8 cellular contexts compared by ENCODE assay signal in the genomic region with DNA sequence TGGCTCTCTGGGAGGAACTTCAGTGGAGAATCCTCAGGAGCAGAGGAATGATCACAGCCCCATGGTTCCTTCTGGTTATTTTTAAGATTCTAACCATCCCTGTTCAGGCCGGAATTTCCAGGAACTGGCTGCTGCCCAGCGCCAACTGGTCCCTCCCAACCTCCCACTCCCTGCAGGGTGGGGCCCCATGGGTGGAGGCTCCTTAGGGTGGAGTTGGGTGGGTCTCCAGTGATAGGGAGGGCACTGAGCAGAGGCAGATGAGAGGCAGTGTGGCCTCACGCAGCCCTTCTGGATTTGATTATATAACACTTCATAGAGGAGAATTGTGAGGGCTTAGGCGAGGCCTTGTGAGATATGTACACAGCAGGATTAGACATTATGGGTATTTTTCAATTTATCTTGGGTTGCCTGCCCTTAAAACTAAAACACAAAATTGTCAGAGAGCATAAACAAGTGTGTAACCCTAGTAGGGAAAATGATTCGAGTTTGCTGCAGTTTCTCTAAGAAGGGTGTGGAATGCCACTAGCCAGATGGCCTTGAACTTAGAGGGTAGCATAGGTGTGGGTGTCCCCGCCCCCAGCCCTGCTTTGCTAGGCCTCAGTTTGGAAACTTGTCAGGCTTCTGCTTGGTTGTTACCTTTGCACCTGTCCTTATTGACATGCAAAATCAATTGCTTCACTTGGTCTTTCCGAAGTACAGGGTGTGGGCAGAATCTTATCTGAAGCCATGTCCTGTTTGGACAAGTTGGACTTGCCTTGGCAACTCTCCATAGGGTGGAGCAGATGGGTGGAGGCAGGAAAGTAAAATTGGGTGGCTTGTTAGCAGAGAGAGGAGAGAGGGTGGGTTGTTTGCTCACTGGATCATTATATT. TPM values are rescaled to one million over a fixed set of nuclear protein-coding genes. Genes with fewer than 3 reads are reported as not detected.
DNase-seq lines count a peak whose midpoint lies in the region; ATAC-seq and TF ChIP-seq lines count a peak whose summit lies in the region.

No MANE protein-coding gene starts in this region.

- H3K4me3 ChIP-seq in H7 (ENCODE audit: insufficient read depth, low read depth, low read length) (no peak overlapping the region), Panc1 (ENCODE audit: low read depth in 2 of 2, low read length in 2 of 2) (no peak overlapping the region), neutrophil (ENCODE audit: low read depth in 1 of 2, low read length in 1 of 2) (no peak overlapping the region)

- H3K9me3 ChIP-seq in Panc1 (ENCODE audit: control insufficient read depth, insufficient read depth, low read depth, low read length) (no peaks in the 10 kb centered on the region), neutrophil (no peaks in the 10 kb centered on the region)

- ATAC-seq in Panc1 (peak; percentile 41), GM19035 (IDR thresholded peaks at IDR 0.05; ENCODE audit: unreplicated experiment) (no peak)

- no peaks in the 10 kb centered on the region for H3K27me3 ChIP-seq in H7 (ENCODE audit: control insufficient read depth, insufficient read depth, low read length)
- H3K27me3 ChIP-seq in Panc1 (ENCODE audit: control insufficient read depth, insufficient read depth, low read length): no peaks in the 10 kb centered on the region
- H3K27me3 ChIP-seq in neutrophil: no peaks in the 10 kb centered on the region

- intact Hi-C loops in Panc1 (cut with micrococcal nuclease; ENCODE audit: unreplicated experiment): loop anchor here (10.0 kb wide), 1 partner anchor 609 kb away; no protein-coding TSS in a partner anchor

- BruUV-seq in Panc1 (replicated peaks; lab: Mats Ljungman, UMichigan): no TSS peak

- no peaks in the 10 kb centered on the region for H3K36me3 ChIP-seq in H7 (replicated peaks; ENCODE audit: control insufficient read depth, insufficient read depth, low read length)
- H3K36me3 ChIP-seq in Panc1 (ENCODE audit: control insufficient read depth, insufficient read depth, low read length): no peaks in the 10 kb centered on the region
- no peaks in the 10 kb centered on the region for H3K36me3 ChIP-seq in neutrophil

- peak; percentile 63 for TF ChIP-seq POLR2A in erythroblast (IDR thresholded peaks at IDR 0.05; ENCODE audit: low read length)

- DNase-seq in H7 (peak; percentile 43), Panc1 (ENCODE audit: low read depth, low spot score) (no peak), erythroblast (lab: John Stamatoyannopoulos, UW) (peak; percentile 89 to 91), NCI-H1436 (lab: John Stamatoyannopoulos, UW) (no peak), NCI-H1694 (lab: John Stamatoyannopoulos, UW) (no peak)
- no peak for DNase-seq in effector CD8-positive, alpha-beta T cell (lab: John Stamatoyannopoulos, UW)

- peak overlapping the region; percentile 51 for H3K27ac ChIP-seq in Panc1 (ENCODE audit: low read length)
- peak overlapping the region; percentile 87 for H3K27ac ChIP-seq in neutrophil

- in situ Hi-C loops in Panc1 (cut with HindIII; ENCODE audit: low pct_unique_long_range_greater_than_20kb, low sequenced_read_pairs): no loop called here

- peaks cover 60% of the 10 kb centered on the region for H3K4me1 ChIP-seq in Panc1 (ENCODE audit: control insufficient read depth, insufficient read depth, low read length)
- peaks cover 71 to 76% of the 10 kb centered on the region in 2 experiments for H3K4me1 ChIP-seq in neutrophil (ENCODE audit: control insufficient read depth in 1 of 2, insufficient read depth in 1 of 2, low read depth in 1 of 2, low read length in 1 of 2)

- no peak for TF ChIP-seq CTCF in Panc1 (IDR thresholded peaks at IDR 0.05)
- no peak for TF ChIP-seq CTCF in neutrophil (IDR thresholded peaks at IDR 0.05)

- CTCF ChIA-PET in Panc1 (lab: Charles Lee): interaction anchor here (0.7 kb wide), 2 partner anchors 10 to 588 kb away, joined by 4 to 5 read pairs; no protein-coding TSS in a partner anchor

- POLR2A ChIA-PET in Panc1 (lab: Charles Lee): no interaction called here

RNA-seq across cellular contexts. Expression of a gene that starts 9.3 kb away (rescaled TPM):
- 8.8 and 13.0 TPM in 2 replicates for total RNA-seq in H7 (2014; rRNA removed; shearing (Covaris generic))
- 14.4 TPM for total RNA-seq in Panc1 (2021; ENCODE audit: unreplicated experiment)
- 5.5 TPM for polyA plus RNA-seq in Panc1 (2012; ENCODE audit: insufficient read length)

Comparison
In these comparisons a context has a peak if more than half of its experiments do, and no peak if none do; other contexts are left out.
1. DNase-seq: peak in H7 (single experiment) and erythroblast (2 of 2); none in Panc1 (single experiment), NCI-H1436 (single experiment), effector CD8-positive, alpha-beta T cell (single experiment) and NCI-H1694 (single experiment).